2 cellular contexts compared by ENCODE assay signal in the genomic region with DNA sequence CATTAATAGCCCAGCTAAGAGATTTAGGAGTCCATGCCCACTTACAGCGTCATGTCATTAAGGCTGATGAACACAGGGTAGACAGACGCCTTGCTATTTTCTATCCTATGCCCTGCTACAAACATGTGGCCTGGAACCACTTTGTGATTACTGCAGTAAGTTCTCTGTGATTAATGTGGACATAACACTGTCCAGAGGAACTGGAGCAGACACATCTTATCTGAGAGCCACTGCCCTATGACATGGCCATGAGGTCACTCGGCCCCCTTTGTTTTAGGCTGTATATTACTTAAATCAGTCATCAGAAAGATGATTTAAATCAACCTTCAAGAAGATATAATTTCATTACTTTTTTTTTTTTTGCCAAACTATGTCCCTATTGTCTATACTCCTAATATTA.
TF ChIP-seq lines count a peak whose summit lies in the region.

No MANE protein-coding gene starts in this region.

TF ChIP-seq in HepG2, 621 proteins besides CTCF, POLR2A, EP300 and RAD21:
- TF ChIP-seq, protein P1, sequence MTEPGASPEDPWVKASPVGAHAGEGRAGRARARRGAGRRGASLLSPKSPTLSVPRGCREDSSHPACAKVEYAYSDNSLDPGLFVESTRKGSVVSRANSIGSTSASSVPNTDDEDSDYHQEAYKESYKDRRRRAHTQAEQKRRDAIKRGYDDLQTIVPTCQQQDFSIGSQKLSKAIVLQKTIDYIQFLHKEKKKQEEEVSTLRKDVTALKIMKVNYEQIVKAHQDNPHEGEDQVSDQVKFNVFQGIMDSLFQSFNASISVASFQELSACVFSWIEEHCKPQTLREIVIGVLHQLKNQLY (CRISPR knock-in tag; IDR thresholded peaks at IDR 0.05): no peak
- no peak for TF ChIP-seq MAFF (IDR thresholded peaks at IDR 0.05; ENCODE audit: low read depth, low read length)
- TF ChIP-seq, protein P2, sequence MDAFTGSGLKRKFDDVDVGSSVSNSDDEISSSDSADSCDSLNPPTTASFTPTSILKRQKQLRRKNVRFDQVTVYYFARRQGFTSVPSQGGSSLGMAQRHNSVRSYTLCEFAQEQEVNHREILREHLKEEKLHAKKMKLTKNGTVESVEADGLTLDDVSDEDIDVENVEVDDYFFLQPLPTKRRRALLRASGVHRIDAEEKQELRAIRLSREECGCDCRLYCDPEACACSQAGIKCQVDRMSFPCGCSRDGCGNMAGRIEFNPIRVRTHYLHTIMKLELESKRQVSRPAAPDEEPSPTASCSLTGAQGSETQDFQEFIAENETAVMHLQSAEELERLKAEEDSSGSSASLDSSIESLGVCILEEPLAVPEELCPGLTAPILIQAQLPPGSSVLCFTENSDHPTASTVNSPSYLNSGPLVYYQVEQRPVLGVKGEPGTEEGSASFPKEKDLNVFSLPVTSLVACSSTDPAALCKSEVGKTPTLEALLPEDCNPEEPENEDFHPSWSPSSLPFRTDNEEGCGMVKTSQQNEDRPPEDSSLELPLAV (CRISPR knock-in tag; conservative IDR thresholded peaks at IDR 0.05; ENCODE audit: low read depth): no peak

TF ChIP-seq in endothelial cell of umbilical vein, 7 proteins besides CTCF, POLR2A, EP300 and RAD21 (continued from another document):
- TF ChIP-seq FOS (IDR thresholded peaks at IDR 0.05; ENCODE audit: borderline replicate concordance, insufficient read depth, low read length) (no peak), POLR2AphosphoS5 (IDR thresholded peaks at IDR 0.05; ENCODE audit: insufficient read depth, low read depth, low read length) (no peak)
